In the genomic region with DNA sequence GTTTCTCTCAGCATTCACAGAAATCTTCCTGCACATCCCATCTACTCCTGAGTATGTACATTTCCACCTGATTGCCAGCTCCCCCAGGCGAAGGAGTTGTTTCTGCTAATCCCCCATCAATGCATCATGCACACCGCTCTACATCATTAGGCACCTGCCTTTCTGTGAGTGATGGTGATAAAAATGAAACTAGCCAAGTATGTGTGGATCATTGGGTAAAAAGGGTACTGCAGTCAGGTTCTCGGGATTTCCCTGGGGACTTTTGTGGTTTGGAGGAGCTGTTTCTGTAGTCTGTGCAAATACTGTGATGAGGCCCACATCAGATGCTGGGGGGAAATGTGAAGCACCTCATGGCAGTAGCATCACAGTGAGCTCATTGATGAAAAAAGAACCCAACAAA, we compare ENCODE assay signal across 8 cellular contexts. TPM values are rescaled to one million over a fixed set of nuclear protein-coding genes. Genes with fewer than 3 reads are reported as not detected.
DNase-seq lines count a peak whose midpoint lies in the region; ATAC-seq and TF ChIP-seq lines count a peak whose summit lies in the region.

No MANE protein-coding gene starts in this region.

- TF ChIP-seq EP300 in upper lobe of left lung (IDR thresholded peaks at IDR 0.05) (no peak), gastroesophageal sphincter (IDR thresholded peaks at IDR 0.05) (no peak)

- H3K36me3 Mint-ChIP-seq in activated naive CD8-positive, alpha-beta T cell treated with anti-CD3 and anti-CD28 coated beads, Interleukin-2, amount 50 U/mL, for 24 hours (ENCODE audit: low read depth): peaks cover 25% of the 10 kb centered on the region
- H3K36me3 Mint-ChIP-seq in stimulated activated naive B cell treated with anti-CD40 and anti-IgM and Interleukin-4, amounts not matched to agents 10 μg/mL and 1 μg/mL and 100 μg/mL, for 72 hours: peaks cover 0 to 3% of the 10 kb centered on the region in 2 donors

- H3F3A ChIP-seq in OCI-LY1 (ENCODE audit: insufficient read depth, low read length): no peaks in the 10 kb centered on the region

- no peaks in the 10 kb centered on the region for H3K9me3 ChIP-seq in OCI-LY1 (ENCODE audit: low read length)
- H3K9me3 ChIP-seq in upper lobe of left lung: no peaks in the 10 kb centered on the region
- no peaks in the 10 kb centered on the region for H3K9me3 ChIP-seq in upper lobe of right lung
- no peaks in the 10 kb centered on the region for H3K9me3 ChIP-seq in gastroesophageal sphincter

- H3K9me2 ChIP-seq in OCI-LY1 (ENCODE audit: low read depth, low read length): no peaks in the 10 kb centered on the region

- peak overlapping the region; percentile 69 for H3K4me3 Mint-ChIP-seq in activated naive CD8-positive, alpha-beta T cell treated with anti-CD3 and anti-CD28 coated beads, Interleukin-2, amount 50 U/mL, for 24 hours
- no peak overlapping the region for H3K4me3 Mint-ChIP-seq in stimulated activated naive B cell treated with anti-CD40 and anti-IgM and Interleukin-4, amounts not matched to agents 10 μg/mL and 1 μg/mL and 100 μg/mL, for 72 hours

- H3K27ac ChIP-seq in OCI-LY1 (ENCODE audit: low read depth, low read length, poor library complexity, severe bottlenecking) (peak overlapping the region; percentile 94), upper lobe of left lung (no peak overlapping the region), upper lobe of right lung (no peak overlapping the region), gastroesophageal sphincter (no peak overlapping the region)

- peaks cover 82% of the 10 kb centered on the region for H3K79me2 ChIP-seq in OCI-LY1 (ENCODE audit: insufficient read depth, low read length)

- H4K20me1 ChIP-seq in OCI-LY1 (ENCODE audit: insufficient read depth, low read length): no peaks in the 10 kb centered on the region

- WGBS in upper lobe of left lung, 2 donors: 78% methylated on average over 3 of the region's 3 CpGs
- WGBS in gastroesophageal sphincter (ENCODE audit: low coverage in 1 of 2), 2 donors: 71 to 77% methylated on average over 2 to 3 of the region's 3 CpGs

- intact Hi-C loops in upper lobe of right lung (cut with DNase I): no loop called here

- DNase-seq in activated naive CD8-positive, alpha-beta T cell treated with anti-CD3 and anti-CD28 coated beads, Interleukin-2, amount 50 U/mL, for 24 hours: peak; percentile 77
- peak; percentile 61 for DNase-seq in stimulated activated naive B cell treated with anti-CD40 and anti-IgM and Interleukin-4, amounts not matched to agents 10 μg/mL and 1 μg/mL and 100 μg/mL, for 72 hours
- no peak for DNase-seq in upper lobe of left lung
- no peak for DNase-seq in upper lobe of right lung

- H3K4me2 ChIP-seq in OCI-LY1 (ENCODE audit: low read length): peak overlapping the region; percentile 51

- peaks cover 12% of the 10 kb centered on the region for H3K9me3 Mint-ChIP-seq in activated naive CD8-positive, alpha-beta T cell treated with anti-CD3 and anti-CD28 coated beads, Interleukin-2, amount 50 U/mL, for 24 hours
- H3K9me3 Mint-ChIP-seq in stimulated activated naive B cell treated with anti-CD40 and anti-IgM and Interleukin-4, amounts not matched to agents 10 μg/mL and 1 μg/mL and 100 μg/mL, for 72 hours: peaks cover 0 to 2% of the 10 kb centered on the region in 2 donors

- peaks cover 78% of the 10 kb centered on the region for H3K4me1 Mint-ChIP-seq in activated naive CD8-positive, alpha-beta T cell treated with anti-CD3 and anti-CD28 coated beads, Interleukin-2, amount 50 U/mL, for 24 hours
- H3K4me1 Mint-ChIP-seq in stimulated activated naive B cell treated with anti-CD40 and anti-IgM and Interleukin-4, amounts not matched to agents 10 μg/mL and 1 μg/mL and 100 μg/mL, for 72 hours: peaks cover 8 to 12% of the 10 kb centered on the region in 2 donors

- H3K4me1 ChIP-seq in OCI-LY1 (ENCODE audit: insufficient read depth, low read length, severe bottlenecking) (peaks cover 72% of the 10 kb centered on the region), upper lobe of left lung (no peaks in the 10 kb centered on the region), upper lobe of right lung (no peaks in the 10 kb centered on the region), gastroesophageal sphincter (no peaks in the 10 kb centered on the region)

- ATAC-seq in GM18867 (IDR thresholded peaks at IDR 0.05; ENCODE audit: unreplicated experiment) (peak; percentile 69), HG02938 (IDR thresholded peaks at IDR 0.05; ENCODE audit: unreplicated experiment) (peak; percentile 79), upper lobe of left lung (ENCODE audit: low FRiP score in 2 of 2) (no peak), upper lobe of right lung (no peak), gastroesophageal sphincter (no peak)
- ATAC-seq in activated naive CD8-positive, alpha-beta T cell treated with anti-CD3 and anti-CD28 coated beads, Interleukin-2, amount 50 U/mL, for 24 hours: peak; percentile 89
- peak; percentile 91 to 94 for ATAC-seq in stimulated activated naive B cell treated with anti-CD40 and anti-IgM and Interleukin-4, amounts not matched to agents 10 μg/mL and 1 μg/mL and 100 μg/mL, for 72 hours (replicated peaks)

- H3K4me3 ChIP-seq in OCI-LY1 (ENCODE audit: low read depth, low read length, poor library complexity, severe bottlenecking) (peak overlapping the region; percentile 1), upper lobe of left lung (no peak overlapping the region), upper lobe of right lung (no peak overlapping the region), gastroesophageal sphincter (no peak overlapping the region)

- H3K9ac ChIP-seq in OCI-LY1 (ENCODE audit: low read length): peak overlapping the region; percentile 55; the same call in 1 of the 2 replicates

- H3K27me3 ChIP-seq in OCI-LY1 (ENCODE audit: insufficient read depth, low read length) (no peaks in the 10 kb centered on the region), upper lobe of left lung (no peaks in the 10 kb centered on the region), upper lobe of right lung (no peaks in the 10 kb centered on the region), gastroesophageal sphincter (no peaks in the 10 kb centered on the region)

- H3K27me3 Mint-ChIP-seq in activated naive CD8-positive, alpha-beta T cell treated with anti-CD3 and anti-CD28 coated beads, Interleukin-2, amount 50 U/mL, for 24 hours: no peaks in the 10 kb centered on the region
- peaks cover 0 to 4% of the 10 kb centered on the region in 2 donors for H3K27me3 Mint-ChIP-seq in stimulated activated naive B cell treated with anti-CD40 and anti-IgM and Interleukin-4, amounts not matched to agents 10 μg/mL and 1 μg/mL and 100 μg/mL, for 72 hours

- TF ChIP-seq CTCF in OCI-LY1 (IDR thresholded peaks at IDR 0.05; ENCODE audit: low read length) (no peak), upper lobe of left lung (IDR thresholded peaks at IDR 0.05) (no peak), upper lobe of right lung (IDR thresholded peaks at IDR 0.05) (no peak), gastroesophageal sphincter (IDR thresholded peaks at IDR 0.05) (no peak)

- peak overlapping the region; percentile 96 for H3K27ac Mint-ChIP-seq in activated naive CD8-positive, alpha-beta T cell treated with anti-CD3 and anti-CD28 coated beads, Interleukin-2, amount 50 U/mL, for 24 hours
- H3K27ac Mint-ChIP-seq in stimulated activated naive B cell treated with anti-CD40 and anti-IgM and Interleukin-4, amounts not matched to agents 10 μg/mL and 1 μg/mL and 100 μg/mL, for 72 hours: peak overlapping the region; percentile 3

- TF ChIP-seq POLR2A in upper lobe of left lung (IDR thresholded peaks at IDR 0.05) (no peak), gastroesophageal sphincter (IDR thresholded peaks at IDR 0.05) (no peak)

- H3K36me3 ChIP-seq in OCI-LY1 (ENCODE audit: insufficient read depth, low read length): peaks cover 35% of the 10 kb centered on the region
- no peaks in the 10 kb centered on the region for H3K36me3 ChIP-seq in upper lobe of left lung
- H3K36me3 ChIP-seq in upper lobe of right lung: no peaks in the 10 kb centered on the region
- no peaks in the 10 kb centered on the region for H3K36me3 ChIP-seq in gastroesophageal sphincter

- H2AFZ ChIP-seq in OCI-LY1 (ENCODE audit: low read length): no peak overlapping the region

RNA-seq across cellular contexts. Expression of gene CAMK4, which starts 30.4 kb away (rescaled TPM):
- total RNA-seq in upper lobe of left lung (10 to 100 TPM in 1 of 6 donors, 1 to 10 TPM in 5; 1.8 to 36.7 (median 2.2) TPM), upper lobe of right lung (3.8 TPM), gastroesophageal sphincter (1 to 10 TPM in 3 of 4 donors, under 1 TPM in 1; 0.16 to 5.0 (median 4.4) TPM)

Comparison
In these comparisons a context has a peak if more than half of its experiments do, and no peak if none do; other contexts are left out.
1. ATAC-seq: peak in GM18867 (single experiment), HG02938 (single experiment), activated naive CD8-positive, alpha-beta T cell treated with anti-CD3 and anti-CD28 coated beads, Interleukin-2, amount 50 U/mL, for 24 hours (single experiment) and stimulated activated naive B cell treated with anti-CD40 and anti-IgM and Interleukin-4, amounts not matched to agents 10 μg/mL and 1 μg/mL and 100 μg/mL, for 72 hours (2 of 2); none in upper lobe of left lung (0 of 2), upper lobe of right lung (single experiment) and gastroesophageal sphincter (single experiment).
2. DNase-seq: peak in activated naive CD8-positive, alpha-beta T cell treated with anti-CD3 and anti-CD28 coated beads, Interleukin-2, amount 50 U/mL, for 24 hours (single experiment) and stimulated activated naive B cell treated with anti-CD40 and anti-IgM and Interleukin-4, amounts not matched to agents 10 μg/mL and 1 μg/mL and 100 μg/mL, for 72 hours (single experiment); none in upper lobe of left lung (0 of 2) and upper lobe of right lung (single experiment).